ENCODE assay signal across 8 cellular contexts in the genomic region with DNA sequence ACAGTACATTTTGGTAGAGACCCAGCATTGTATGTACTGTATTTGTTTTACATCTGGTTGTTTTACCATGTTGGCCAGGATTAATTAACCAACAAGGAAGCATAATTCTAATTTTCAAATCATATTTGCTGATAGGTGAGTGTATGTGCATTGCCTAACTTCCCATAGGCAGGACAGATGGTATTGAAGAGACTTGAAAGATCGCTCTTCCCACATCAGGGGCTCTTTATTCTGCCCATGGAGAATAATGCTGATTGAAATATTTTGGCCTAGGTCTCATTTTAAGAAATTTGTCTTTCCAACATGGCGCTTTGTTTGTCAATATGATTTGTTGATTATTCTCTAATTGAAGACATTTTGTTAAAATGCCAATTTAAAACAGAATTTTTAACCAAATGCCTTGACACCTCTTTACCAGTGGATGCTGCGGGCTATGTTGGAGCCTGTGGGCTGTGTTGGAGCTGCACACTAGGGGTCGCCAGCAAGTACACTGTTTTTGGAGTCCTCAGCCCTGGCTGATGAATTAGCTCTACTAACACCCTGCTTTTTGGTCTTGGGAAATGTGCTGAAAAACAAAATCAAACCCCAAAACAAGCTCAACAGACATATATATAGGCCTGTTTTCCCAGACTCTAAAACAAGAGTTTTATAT. TPM values are rescaled to one million over a fixed set of nuclear protein-coding genes. Genes with fewer than 3 reads are reported as not detected.
DNase-seq lines count a peak whose midpoint lies in the region; ATAC-seq, FAIRE-seq and TF ChIP-seq lines count a peak whose summit lies in the region.

No MANE protein-coding gene starts in this region.

- no peaks in the 10 kb centered on the region for H3K9me3 Mint-ChIP-seq in activated naive CD8-positive, alpha-beta T cell treated with anti-CD3 and anti-CD28 coated beads, Interleukin-2, amount 50 U/mL, for 24 hours
- no peaks in the 10 kb centered on the region for H3K9me3 Mint-ChIP-seq in immature natural killer cell
- no peaks in the 10 kb centered on the region for H3K9me3 Mint-ChIP-seq in CD4-positive, alpha-beta T cell

- intact Hi-C loops in CD4-positive, alpha-beta T cell (cut with DNase I, micrococcal nuclease), result no loop called here

- H3K9me3 ChIP-seq in liver (ENCODE audit: control insufficient read depth in 4 of 4, low read length in 3 of 4), result no peaks in the 10 kb centered on the region
- H3K9me3 ChIP-seq in CD4-positive, alpha-beta T cell (ENCODE audit: control insufficient read depth, low read length), result no peaks in the 10 kb centered on the region

- H3K27me3 ChIP-seq in GM06990 (replicated peaks; ENCODE audit: control insufficient read depth, insufficient read depth, low read length) (no peaks in the 10 kb centered on the region), liver (ENCODE audit: control insufficient read depth in 4 of 4, insufficient read depth in 4 of 4, low read length in 3 of 4) (no peaks in the 10 kb centered on the region)
- no peaks in the 10 kb centered on the region for H3K27me3 ChIP-seq in CD4-positive, alpha-beta T cell (ENCODE audit: control insufficient read depth, insufficient read depth, low read length)

- FAIRE-seq in HTR-8/SVneo (lab: Jason Lieb, UNC), result no peak

- POLR2A ChIA-PET in CD4-positive, alpha-beta T cell (lab: Charles Lee), result no interaction called here

- no peaks in the 10 kb centered on the region for H3K36me3 Mint-ChIP-seq in activated naive CD8-positive, alpha-beta T cell treated with anti-CD3 and anti-CD28 coated beads, Interleukin-2, amount 50 U/mL, for 24 hours (ENCODE audit: low read depth)
- H3K36me3 Mint-ChIP-seq in immature natural killer cell, result no peaks in the 10 kb centered on the region
- H3K36me3 Mint-ChIP-seq in CD4-positive, alpha-beta T cell (ENCODE audit: low read depth), result no peaks in the 10 kb centered on the region

- H3K4me3 ChIP-seq in GM06990 (replicated peaks; ENCODE audit: low read depth, low read length), result no peak overlapping the region
- no peak overlapping the region for H3K4me3 ChIP-seq in liver (ENCODE audit: low read depth in 1 of 3, low read length in 3 of 3)

- no peak overlapping the region for H3K27ac Mint-ChIP-seq in activated naive CD8-positive, alpha-beta T cell treated with anti-CD3 and anti-CD28 coated beads, Interleukin-2, amount 50 U/mL, for 24 hours
- no peak overlapping the region for H3K27ac Mint-ChIP-seq in immature natural killer cell
- H3K27ac Mint-ChIP-seq in CD4-positive, alpha-beta T cell, result no peak overlapping the region

- TF ChIP-seq RAD21 in liver (IDR thresholded peaks at IDR 0.05), result peak in 1 of 2 donors; percentile 35

- H3K4me1 Mint-ChIP-seq in activated naive CD8-positive, alpha-beta T cell treated with anti-CD3 and anti-CD28 coated beads, Interleukin-2, amount 50 U/mL, for 24 hours, result peaks cover 3% of the 10 kb centered on the region
- H3K4me1 Mint-ChIP-seq in immature natural killer cell, result peaks cover 3 to 7% of the 10 kb centered on the region in 2 donors
- H3K4me1 Mint-ChIP-seq in CD4-positive, alpha-beta T cell (ENCODE audit: low read depth), result no peaks in the 10 kb centered on the region

- no peak for ATAC-seq in activated naive CD8-positive, alpha-beta T cell treated with anti-CD3 and anti-CD28 coated beads, Interleukin-2, amount 50 U/mL, for 24 hours
- no peak for ATAC-seq in CD4-positive, alpha-beta T cell (ENCODE audit: poor library complexity)
- ATAC-seq in GM21619 (IDR thresholded peaks at IDR 0.05; ENCODE audit: unreplicated experiment), result no peak

- no peak overlapping the region for H3K9ac ChIP-seq in liver (ENCODE audit: low read depth in 1 of 2, low read length in 2 of 2)

- 76% methylated on average over 4 of the region's 4 CpGs for WGBS in liver

- no peaks in the 10 kb centered on the region for H3K36me3 ChIP-seq in GM06990 (ENCODE audit: control insufficient read depth, insufficient read depth, low read length)
- no peaks in the 10 kb centered on the region for H3K36me3 ChIP-seq in liver (ENCODE audit: control insufficient read depth in 4 of 4, insufficient read depth in 3 of 4, low read depth in 1 of 4, low read length in 3 of 4)

- H3K4me3 Mint-ChIP-seq in activated naive CD8-positive, alpha-beta T cell treated with anti-CD3 and anti-CD28 coated beads, Interleukin-2, amount 50 U/mL, for 24 hours, result no peak overlapping the region
- no peak overlapping the region for H3K4me3 Mint-ChIP-seq in immature natural killer cell
- H3K4me3 Mint-ChIP-seq in CD4-positive, alpha-beta T cell, result no peak overlapping the region

- H3K27ac ChIP-seq in 22Rv1 (no peak overlapping the region), liver (ENCODE audit: low read depth in 1 of 2, low read length in 2 of 2) (no peak overlapping the region)
- no peak overlapping the region for H3K27ac ChIP-seq in CD4-positive, alpha-beta T cell (ENCODE audit: low read depth, low read length)

- no peak for DNase-seq in GM06990 (ENCODE audit: extremely low read depth, insufficient read length)
- peak; percentile 4 for DNase-seq in HTR-8/SVneo (ENCODE audit: insufficient read length, low spot score)
- DNase-seq in activated naive CD8-positive, alpha-beta T cell treated with anti-CD3 and anti-CD28 coated beads, Interleukin-2, amount 50 U/mL, for 24 hours, result peak; percentile 13
- DNase-seq in immature natural killer cell, result no peak
- DNase-seq in CD4-positive, alpha-beta T cell, result no peak

- no peaks in the 10 kb centered on the region for H3K27me3 Mint-ChIP-seq in activated naive CD8-positive, alpha-beta T cell treated with anti-CD3 and anti-CD28 coated beads, Interleukin-2, amount 50 U/mL, for 24 hours
- H3K27me3 Mint-ChIP-seq in immature natural killer cell (ENCODE audit: low read depth in 3 of 3), result peaks cover 0 to 2% (median 2%) of the 10 kb centered on the region in 3 donors
- H3K27me3 Mint-ChIP-seq in CD4-positive, alpha-beta T cell, result no peaks in the 10 kb centered on the region

- H3K4me1 ChIP-seq in liver (ENCODE audit: control insufficient read depth in 4 of 4, insufficient read depth in 4 of 4, low read length in 3 of 4), result no peaks in the 10 kb centered on the region

- TF ChIP-seq CTCF in 22Rv1 (IDR thresholded peaks at IDR 0.05) (peak; percentile 87), GM06990 (IDR thresholded peaks at IDR 0.05; ENCODE audit: insufficient read depth, low read length, poor library complexity, severe bottlenecking) (peak; percentile 84), liver (IDR thresholded peaks at IDR 0.05; ENCODE audit: low read depth, low read length, missing input control) (peak; percentile 12)
- TF ChIP-seq CTCF in CD4-positive, alpha-beta T cell (IDR thresholded peaks at IDR 0.05), result no peak

- CTCF ChIA-PET in CD4-positive, alpha-beta T cell (lab: Charles Lee), result no interaction called here

TF ChIP-seq in liver, 16 proteins besides CTCF, POLR2A, EP300 and RAD21:
- no peak for TF ChIP-seq EGR1 (IDR thresholded peaks at IDR 0.05; ENCODE audit: low read depth in 2 of 2)
- TF ChIP-seq GABPA (IDR thresholded peaks at IDR 0.05 in 1 of 2, conservative IDR thresholded peaks at IDR 0.05 in 1 of 2), result no peak
- TF ChIP-seq JUND (IDR thresholded peaks at IDR 0.05), result no peak
- TF ChIP-seq FOXA1 (IDR thresholded peaks at IDR 0.05), result no peak
- TF ChIP-seq TAF1 (conservative IDR thresholded peaks at IDR 0.05), result no peak
- TF ChIP-seq REST (IDR thresholded peaks at IDR 0.05), result no peak
- TF ChIP-seq, protein P1, sequence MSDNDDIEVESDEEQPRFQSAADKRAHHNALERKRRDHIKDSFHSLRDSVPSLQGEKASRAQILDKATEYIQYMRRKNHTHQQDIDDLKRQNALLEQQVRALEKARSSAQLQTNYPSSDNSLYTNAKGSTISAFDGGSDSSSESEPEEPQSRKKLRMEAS (IDR thresholded peaks at IDR 0.05), result no peak
- TF ChIP-seq HNF4A (conservative IDR thresholded peaks at IDR 0.05), result no peak
- no peak for TF ChIP-seq NR2F2 (IDR thresholded peaks at IDR 0.05)
- TF ChIP-seq YY1 (IDR thresholded peaks at IDR 0.05), result no peak
- TF ChIP-seq, protein P2, sequence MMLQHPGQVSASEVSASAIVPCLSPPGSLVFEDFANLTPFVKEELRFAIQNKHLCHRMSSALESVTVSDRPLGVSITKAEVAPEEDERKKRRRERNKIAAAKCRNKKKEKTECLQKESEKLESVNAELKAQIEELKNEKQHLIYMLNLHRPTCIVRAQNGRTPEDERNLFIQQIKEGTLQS (IDR thresholded peaks at IDR 0.05), result no peak
- no peak for TF ChIP-seq RXRA (IDR thresholded peaks at IDR 0.05)

RNA-seq across cellular contexts. Expression of gene P2RY12, which starts 5.3 kb away (rescaled TPM):
- 1 to 10 TPM; 1.3 to 2.8 TPM for total RNA-seq in liver
- polyA plus RNA-seq in liver (1 to 10 TPM in 1 of 2 donors, under 1 TPM in 1; 0.43 to 2.0 TPM), immature natural killer cell (under 1 TPM in 2 of 3 donors, not detected in 1; 0.17 to 0.32 TPM)
- total RNA-seq in CD4-positive, alpha-beta T cell, result not detected

RNA-seq across cellular contexts. Expression of gene P2RY13, which starts 49.9 kb away (rescaled TPM):
- total RNA-seq in liver, result 1 to 10 TPM; 3.8 to 6.1 TPM
- polyA plus RNA-seq in liver, result 1 to 10 TPM; 1.3 to 2.6 TPM
- polyA plus RNA-seq in immature natural killer cell, result under 1 TPM in 2 of 3 donors, not detected in 1; 0.18 to 0.50 TPM
- under 1 TPM in 1 of 2 experiments, not detected in 1; 0.08 TPM for total RNA-seq in CD4-positive, alpha-beta T cell

Comparison
In these comparisons a context has a peak if more than half of its experiments do, and no peak if none do; other contexts are left out.
1. DNase-seq: peak in HTR-8/SVneo (single experiment) and activated naive CD8-positive, alpha-beta T cell treated with anti-CD3 and anti-CD28 coated beads, Interleukin-2, amount 50 U/mL, for 24 hours (single experiment); none in GM06990 (single experiment), immature natural killer cell (0 of 3) and CD4-positive, alpha-beta T cell (0 of 10).
2. RNA of gene P2RY13, which starts 49.9 kb away (total RNA-seq): 3.8 to 6.1 TPM in liver; 0.08 TPM in CD4-positive, alpha-beta T cell; every median in the first group is over 4 times any median in the second.